In the genomic region with DNA sequence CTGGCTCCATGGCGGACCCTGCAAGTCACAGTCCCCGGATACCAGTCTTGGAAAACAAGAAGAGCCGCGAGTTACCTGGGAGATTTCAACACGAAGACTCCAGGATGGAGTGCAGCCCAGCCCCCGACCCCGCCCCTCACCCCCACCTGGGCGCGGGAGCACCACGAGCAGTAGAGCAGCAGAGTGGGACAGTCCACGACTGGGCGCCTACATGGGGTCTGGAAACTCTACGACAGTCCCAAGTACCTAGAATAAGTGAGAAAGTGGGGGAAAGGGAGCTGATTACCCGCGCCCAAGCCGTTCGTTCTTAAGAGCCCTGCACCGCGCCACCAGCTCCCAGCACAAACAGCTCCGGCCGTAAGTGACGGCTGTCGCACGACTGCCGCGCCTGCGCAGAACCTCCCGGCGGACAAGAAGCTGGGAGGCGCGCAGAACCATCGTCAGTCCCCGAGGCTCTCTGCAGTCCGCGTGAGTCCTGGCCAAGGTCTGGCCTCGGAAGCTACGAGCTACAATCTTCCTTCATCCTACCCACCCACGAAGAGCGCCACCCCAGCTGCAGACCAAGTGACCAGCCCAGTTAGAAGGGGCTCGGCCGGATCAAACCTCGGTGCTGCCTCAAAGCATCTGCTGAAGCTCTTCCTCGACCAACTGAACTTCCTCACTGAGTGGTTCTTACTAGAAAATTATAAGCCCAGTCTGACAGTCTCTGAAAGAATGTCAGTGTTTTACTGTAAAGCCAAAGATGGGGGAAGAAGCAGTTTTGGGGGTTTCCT, we compare ENCODE assay signal across 8 cellular contexts. TPM values are rescaled to one million over a fixed set of nuclear protein-coding genes. Genes with fewer than 3 reads are reported as not detected.
DNase-seq lines count a peak whose midpoint lies in the region; ATAC-seq and TF ChIP-seq lines count a peak whose summit lies in the region.

A gene (minus strand): TSS at position 359 of the 773 bp plus-strand sequence. CDS start 349 bp downstream, at position 10.

- intact Hi-C loops in left ventricle myocardium inferior (cut with micrococcal nuclease) = no loop called here
- intact Hi-C loops in upper lobe of right lung (cut with DNase I) = no loop called here

- peaks cover 8% of the 10 kb centered on the region for H3K4me1 Mint-ChIP-seq in T-helper 17 cell
- H3K4me1 Mint-ChIP-seq in progenitor cell of endocrine pancreas (ENCODE audit: low read depth) = peaks cover 8% of the 10 kb centered on the region

- DNase-seq in NCI-H187 (lab: John Stamatoyannopoulos, UW) (peak; percentile 88 to 89), T-helper 17 cell (peak; percentile 82 to 88 (median 83)), amniotic stem cell (lab: John Stamatoyannopoulos, UW) (peak; percentile 57), left ventricle myocardium inferior (peak; percentile 92), progenitor cell of endocrine pancreas (ENCODE audit: low spot score, unreplicated experiment) (peak; percentile 89), upper lobe of right lung (peak; percentile 97)

- peak within 1 kb of the TSS; percentile 97 for H3K4me3 Mint-ChIP-seq in T-helper 17 cell
- peak within 1 kb of the TSS; percentile 97 for H3K4me3 Mint-ChIP-seq in progenitor cell of endocrine pancreas (ENCODE audit: low read depth)

- H3K27me3 Mint-ChIP-seq in T-helper 17 cell = no peaks in the 10 kb centered on the region
- no peaks in the 10 kb centered on the region for H3K27me3 Mint-ChIP-seq in progenitor cell of endocrine pancreas

- no peaks in the 10 kb centered on the region for H3K9me3 Mint-ChIP-seq in progenitor cell of endocrine pancreas (ENCODE audit: low read depth)

- H3K27ac ChIP-seq in left ventricle myocardium inferior (replicated peaks) (peak within 1 kb of the TSS; percentile 85), upper lobe of right lung (peak within 1 kb of the TSS; percentile 82)

- ATAC-seq in GM18499 (IDR thresholded peaks at IDR 0.05; ENCODE audit: insufficient read depth, unreplicated experiment) = peak; percentile 72
- ATAC-seq in HG02938 (IDR thresholded peaks at IDR 0.05; ENCODE audit: unreplicated experiment) = peak; percentile 75
- peak; percentile 96 for ATAC-seq in T-helper 17 cell
- ATAC-seq in upper lobe of right lung = peak; percentile 99

- peaks cover 12% of the 10 kb centered on the region for H3K36me3 ChIP-seq in left ventricle myocardium inferior
- peaks cover 3% of the 10 kb centered on the region for H3K36me3 ChIP-seq in upper lobe of right lung

- H3K27me3 ChIP-seq in left ventricle myocardium inferior (ENCODE audit: low read depth) (no peaks in the 10 kb centered on the region), upper lobe of right lung (no peaks in the 10 kb centered on the region)

- TF ChIP-seq CTCF in left ventricle myocardium inferior (IDR thresholded peaks at IDR 0.05; ENCODE audit: borderline replicate concordance) = no peak
- no peak for TF ChIP-seq CTCF in progenitor cell of endocrine pancreas (IDR thresholded peaks at IDR 0.05; ENCODE audit: unreplicated experiment)
- no peak for TF ChIP-seq CTCF in upper lobe of right lung (IDR thresholded peaks at IDR 0.05)

- H3K27ac Mint-ChIP-seq in T-helper 17 cell (peak within 1 kb of the TSS; percentile 94), progenitor cell of endocrine pancreas (peak within 1 kb of the TSS; percentile 95)

- H3K4me3 ChIP-seq in left ventricle myocardium inferior (peak within 1 kb of the TSS; percentile 97), upper lobe of right lung (peak within 1 kb of the TSS; percentile 97)

- H3K4me1 ChIP-seq in left ventricle myocardium inferior = peaks cover 19% of the 10 kb centered on the region
- peaks cover 8% of the 10 kb centered on the region for H3K4me1 ChIP-seq in upper lobe of right lung

- H3K36me3 Mint-ChIP-seq in T-helper 17 cell (ENCODE audit: low read depth) = no peaks in the 10 kb centered on the region
- H3K36me3 Mint-ChIP-seq in progenitor cell of endocrine pancreas (ENCODE audit: insufficient read depth) = peaks cover 4% of the 10 kb centered on the region

- H3K9me3 ChIP-seq in T-helper 17 cell (ENCODE audit: control insufficient read depth, low read length, poor library complexity, severe bottlenecking) = no peaks in the 10 kb centered on the region
- H3K9me3 ChIP-seq in left ventricle myocardium inferior (replicated peaks) = no peaks in the 10 kb centered on the region
- no peaks in the 10 kb centered on the region for H3K9me3 ChIP-seq in upper lobe of right lung

RNA-seq across cellular contexts. Expression of the gene that starts here (rescaled TPM):
- total RNA-seq in T-helper 17 cell = 10 to 100 TPM; 22.0 to 27.0 TPM
- 37.5 TPM for total RNA-seq in left ventricle myocardium inferior
- total RNA-seq in progenitor cell of endocrine pancreas = 99.2 and 101 TPM in 2 replicates
- 53.7 TPM for total RNA-seq in upper lobe of right lung

Comparison
In these comparisons a context has a peak if more than half of its experiments do, and no peak if none do; other contexts are left out.
1. Peak in every context shown above with its lines: DNase-seq, ATAC-seq, H3K4me3 ChIP-seq and H3K27ac ChIP-seq.